In genomic region chr4:141636077-141636770, GRCh38 we compare ENCODE assay signal across 8 cellular contexts. TPM values are rescaled to one million over a fixed set of nuclear protein-coding genes. Genes with fewer than 3 reads are reported as not detected.
DNase-seq lines count a peak whose midpoint lies in the region; ATAC-seq and TF ChIP-seq lines count a peak whose summit lies in the region.

Gene IL15, plus strand, starts transcription at chr4:141636583. Its CDS starts 82,882 bp downstream, at chr4:141719465.

- H3K4me1 ChIP-seq in ectodermal cell (ENCODE audit: control insufficient read depth, insufficient read depth, low read length) (no peaks in the 10 kb centered on the region), mesenchymal stem cell (ENCODE audit: control insufficient read depth, insufficient read depth, low read depth, low read length) (peaks cover 5% of the 10 kb centered on the region)

- peak within 1 kb of the TSS; percentile 79 for H3K9ac ChIP-seq in mesenchymal stem cell (ENCODE audit: low read length)

- peak within 1 kb of the TSS; percentile 86 for H2BK5ac ChIP-seq in mesenchymal stem cell (ENCODE audit: low read depth, low read length, poor library complexity, severe bottlenecking)

- H2BK120ac ChIP-seq in mesenchymal stem cell (ENCODE audit: low read depth, low read length) = peak within 1 kb of the TSS; percentile 96

- H3K4me2 ChIP-seq in mesenchymal stem cell (ENCODE audit: low read length, poor library complexity, severe bottlenecking) = peak within 1 kb of the TSS; percentile 92

- ATAC-seq in GM21786 (IDR thresholded peaks at IDR 0.05; ENCODE audit: unreplicated experiment) = peak; percentile 55

- 3% methylated on average over 43 of the region's 43 CpGs for WGBS in ectodermal cell, 2 experiments
- WGBS in mesenchymal stem cell = 1% methylated on average over 41 of the region's 43 CpGs

- DNase-seq in GM06990 (ENCODE audit: extremely low read depth, insufficient read length) (peak; percentile 86), KBM-7 (peak; percentile 18), mesenchymal stem cell (peak; percentile 88), GF-D8 (lab: John Stamatoyannopoulos, UW) (no peak)
- peak; percentile 74 to 81 for DNase-seq in activated CD4-positive, alpha-beta T cell treated with anti-CD3 and anti-CD28 coated beads, Interleukin-2, amount 50 U/mL, for 48 hours
- DNase-seq in stimulated activated CD8-positive, alpha-beta memory T cell treated with anti-CD3 and anti-CD28 coated beads, Interleukin-15, amount 100 ng/mL, for 4 hours (ENCODE audit: low read depth in 2 of 2) = peak; percentile 37 to 44

- peak within 1 kb of the TSS; percentile 97 for H2AFZ ChIP-seq in mesenchymal stem cell (ENCODE audit: low read depth, low read length)

- H3K27ac ChIP-seq in ectodermal cell (ENCODE audit: insufficient read depth, low read depth, low read length, poor library complexity, severe bottlenecking) (no peak within 1 kb of the TSS), mesenchymal stem cell (ENCODE audit: low read length, poor library complexity, severe bottlenecking) (peak within 1 kb of the TSS; percentile 75)

- H3K4me3 ChIP-seq in GM06990 (replicated peaks; ENCODE audit: low read depth, low read length) (peak within 1 kb of the TSS; percentile 88), ectodermal cell (ENCODE audit: insufficient read depth, low read depth, low read length) (peak within 1 kb of the TSS; percentile 36), mesenchymal stem cell (ENCODE audit: insufficient read depth in 1 of 2, low read depth in 1 of 2, low read length in 2 of 2) (peak within 1 kb of the TSS; percentile 79 to 91)

- H3K4ac ChIP-seq in mesenchymal stem cell (ENCODE audit: low read depth in 1 of 2, low read length in 2 of 2) = peak within 1 kb of the TSS; percentile 81 to 82

- H3K27me3 ChIP-seq in GM06990 (replicated peaks; ENCODE audit: control insufficient read depth, insufficient read depth, low read length) (no peaks in the 10 kb centered on the region), ectodermal cell (ENCODE audit: control insufficient read depth, insufficient read depth, low read length, poor library complexity, severe bottlenecking) (peaks cover 41% of the 10 kb centered on the region), mesenchymal stem cell (ENCODE audit: control insufficient read depth in 1 of 2, insufficient read depth in 1 of 2, low read length in 2 of 2) (no peaks in the 10 kb centered on the region)

- H3K79me1 ChIP-seq in mesenchymal stem cell (replicated peaks; ENCODE audit: low read length, poor library complexity, severe bottlenecking) = peaks cover 4% of the 10 kb centered on the region

- H3K36me3 ChIP-seq in GM06990 (ENCODE audit: control insufficient read depth, insufficient read depth, low read length) = no peaks in the 10 kb centered on the region
- H3K36me3 ChIP-seq in ectodermal cell (ENCODE audit: control insufficient read depth, insufficient read depth, low read length) = no peaks in the 10 kb centered on the region
- no peaks in the 10 kb centered on the region for H3K36me3 ChIP-seq in mesenchymal stem cell (ENCODE audit: control insufficient read depth in 1 of 2, insufficient read depth in 2 of 2, low read depth in 1 of 2, low read length in 2 of 2)

- H2AK5ac ChIP-seq in mesenchymal stem cell (ENCODE audit: low read length, severe bottlenecking) = no peak within 1 kb of the TSS

- no peak for TF ChIP-seq CTCF in GM06990 (IDR thresholded peaks at IDR 0.05; ENCODE audit: insufficient read depth, low read length, poor library complexity, severe bottlenecking)

- H3K9me3 ChIP-seq in ectodermal cell (ENCODE audit: control insufficient read depth, low read length) = no peaks in the 10 kb centered on the region
- no peaks in the 10 kb centered on the region for H3K9me3 ChIP-seq in mesenchymal stem cell (ENCODE audit: control insufficient read depth, low read length)

- H3K14ac ChIP-seq in mesenchymal stem cell (ENCODE audit: low read length in 2 of 2) = peak within 1 kb of the TSS; percentile 43 to 83

- peak within 1 kb of the TSS; percentile 87 for H4K8ac ChIP-seq in mesenchymal stem cell (ENCODE audit: low read length)

- H2BK15ac ChIP-seq in mesenchymal stem cell (ENCODE audit: low read depth, poor library complexity, severe bottlenecking) = peak within 1 kb of the TSS; percentile 97

- peak within 1 kb of the TSS; percentile 38 to 94 for H2BK12ac ChIP-seq in mesenchymal stem cell (ENCODE audit: low read length in 2 of 2)

- no peak within 1 kb of the TSS for H3K23ac ChIP-seq in mesenchymal stem cell (ENCODE audit: low read length in 2 of 2)

- peak within 1 kb of the TSS; percentile 88 to 98 for H3K18ac ChIP-seq in mesenchymal stem cell (ENCODE audit: low read depth in 1 of 2, low read length in 2 of 2)

- H4K91ac ChIP-seq in mesenchymal stem cell (ENCODE audit: low read length) = peak within 1 kb of the TSS; percentile 87

- in situ Hi-C loops in KBM-7 (cut with MboI; ENCODE audit: low pct_unique_long_range_greater_than_20kb, low sequenced_read_pairs) = no loop called here

RNA-seq across cellular contexts. Expression of gene IL15, which starts in this region (rescaled TPM):
- not detected for polyA plus RNA-seq in ectodermal cell (2013, experiment 1 of 4)
- not detected for polyA plus RNA-seq in ectodermal cell (2013, experiment 2 of 4)
- polyA plus RNA-seq in ectodermal cell (2013, experiment 3 of 4) = not detected
- polyA plus RNA-seq in ectodermal cell (2013, experiment 4 of 4) = 0.24 TPM
- polyA plus RNA-seq in mesenchymal stem cell (2013, experiment 1 of 2) = 5.3 TPM
- 4.7 TPM for polyA plus RNA-seq in mesenchymal stem cell (2013, experiment 2 of 2)

Comparison
In these comparisons a context has a peak if more than half of its experiments do, and no peak if none do; other contexts are left out.
1. H3K4me3 ChIP-seq: peak in every context shown above with its lines; median percentile 88 in GM06990; 85 in mesenchymal stem cell; 36 in ectodermal cell.